In the genomic region with DNA sequence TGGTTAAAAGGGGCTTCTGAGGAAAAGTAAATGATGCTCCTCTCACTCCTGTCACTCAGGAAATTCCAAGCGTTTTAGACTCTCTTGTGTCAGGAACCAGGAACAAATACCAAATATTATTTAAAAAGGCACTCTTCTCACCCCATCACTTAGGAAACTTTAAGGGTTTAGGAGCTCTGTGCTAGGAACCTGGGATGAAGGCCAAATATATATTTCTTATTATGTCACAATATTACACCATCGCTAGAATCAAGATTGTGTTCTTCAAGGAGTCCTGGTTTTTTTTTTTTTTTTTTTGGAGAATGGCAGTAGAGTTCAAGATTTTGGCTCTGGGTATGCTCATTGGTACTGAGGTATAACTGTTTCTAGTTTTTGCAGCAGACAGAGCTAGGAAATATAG, we compare ENCODE assay signal across 22 cellular contexts.
"Had no signal": no experiment of that assay in that cellular context is flagged by ENCODE, and none has a peak within 500 bp of the region (broad histone marks: within the 10 kb centered on the region; RNA-seq: fewer than 3 reads in every experiment).

No MANE protein-coding gene starts in this region.

- ATAC-seq: right lobe of liver; stimulated activated naive B cell treated with anti-CD40 and anti-IgM and Interleukin-4, amounts not matched to agents 10 μg/mL and 1 μg/mL and 100 μg/mL, for 72 hours; stimulated activated naive CD8-positive, alpha-beta T cell treated with anti-CD3 and anti-CD28 coated beads, Interleukin-15, Interleukin-2, amounts not matched to agents 100 U/mL and 50 U/mL, for 24 hours had no signal

- H3K9me3 Mint-ChIP-seq: mesothelial cell of epicardium; natural killer cell treated with Interleukin-12 subunit alpha and Interleukin-12 subunit beta and Interleukin-15 and Interleukin-18, amount 100 ng/mL, for 72 hours; stimulated activated naive B cell treated with anti-CD40 and anti-IgM and Interleukin-4, amounts not matched to agents 10 μg/mL and 1 μg/mL and 100 μg/mL, for 72 hours had no signal

- H3K4me1 Mint-ChIP-seq: mesothelial cell of epicardium; naive B cell; stimulated activated naive B cell treated with anti-CD40 and anti-IgM and Interleukin-4, amounts not matched to agents 10 μg/mL and 1 μg/mL and 100 μg/mL, for 72 hours had no signal

- H3K27me3 Mint-ChIP-seq: progenitor cell of endocrine pancreas had no signal

- H3K27ac ChIP-seq: left ventricle myocardium inferior, ovary, right atrium auricular region, right lobe of liver, stomach, testis, thyroid gland, transverse colon, upper lobe of left lung, vagina had no signal

- H3K4me2 ChIP-seq: smooth muscle cell had no signal

- H3K4me1 ChIP-seq: left ventricle myocardium inferior, right atrium auricular region, right lobe of liver, stomach, testis, thyroid gland, transverse colon, upper lobe of left lung had no signal

- H3K4me3 Mint-ChIP-seq: mesothelial cell of epicardium; naive B cell; natural killer cell treated with Interleukin-12 subunit alpha and Interleukin-12 subunit beta and Interleukin-15 and Interleukin-18, amount 100 ng/mL, for 72 hours; stimulated activated naive B cell treated with anti-CD40 and anti-IgM and Interleukin-4, amounts not matched to agents 10 μg/mL and 1 μg/mL and 100 μg/mL, for 72 hours had no signal

- H3K4me3 ChIP-seq: left ventricle myocardium inferior, lung, ovary, right atrium auricular region, right lobe of liver, smooth muscle cell, stomach, testis, thyroid gland, transverse colon, upper lobe of left lung, vagina had no signal

- H3K9me3 ChIP-seq: left ventricle myocardium inferior, ovary, right atrium auricular region, right lobe of liver, stomach, testis, thyroid gland, transverse colon, upper lobe of left lung, vagina had no signal

- DNase-seq: islet precursor cell; left ventricle myocardium inferior; mesendoderm; naive B cell; ovary; right lobe of liver; stimulated activated CD4-positive, alpha-beta T cell treated with anti-CD3 and anti-CD28 coated beads, Interleukin-2, amount 100 ng/mL, for 24 hours; stimulated activated CD4-positive, alpha-beta T cell treated with anti-CD3 and anti-CD28 coated beads, Interleukin-4, amount 100 ng/mL, for 1 hour; stimulated activated naive B cell treated with anti-CD40 and anti-IgM and Interleukin-4, amounts not matched to agents 10 μg/mL and 1 μg/mL and 100 μg/mL, for 72 hours; stimulated activated naive CD8-positive, alpha-beta T cell treated with anti-CD3 and anti-CD28 coated beads, Interleukin-15, Interleukin-2, amounts not matched to agents 100 U/mL and 50 U/mL, for 24 hours; stomach; testis; thyroid gland; transverse colon; upper lobe of left lung had no signal

- H3K36me3 Mint-ChIP-seq: mesothelial cell of epicardium; naive B cell; natural killer cell treated with Interleukin-12 subunit alpha and Interleukin-12 subunit beta and Interleukin-15 and Interleukin-18, amount 100 ng/mL, for 72 hours; stimulated activated naive B cell treated with anti-CD40 and anti-IgM and Interleukin-4, amounts not matched to agents 10 μg/mL and 1 μg/mL and 100 μg/mL, for 72 hours had no signal

- H3K27me3 ChIP-seq: ovary, right atrium auricular region, right lobe of liver, stomach, testis, thyroid gland, transverse colon, upper lobe of left lung, vagina had no signal

- H3K27ac Mint-ChIP-seq: mesothelial cell of epicardium; natural killer cell treated with Interleukin-12 subunit alpha and Interleukin-12 subunit beta and Interleukin-15 and Interleukin-18, amount 100 ng/mL, for 72 hours; progenitor cell of endocrine pancreas; stimulated activated naive B cell treated with anti-CD40 and anti-IgM and Interleukin-4, amounts not matched to agents 10 μg/mL and 1 μg/mL and 100 μg/mL, for 72 hours had no signal
